In the genomic region with DNA sequence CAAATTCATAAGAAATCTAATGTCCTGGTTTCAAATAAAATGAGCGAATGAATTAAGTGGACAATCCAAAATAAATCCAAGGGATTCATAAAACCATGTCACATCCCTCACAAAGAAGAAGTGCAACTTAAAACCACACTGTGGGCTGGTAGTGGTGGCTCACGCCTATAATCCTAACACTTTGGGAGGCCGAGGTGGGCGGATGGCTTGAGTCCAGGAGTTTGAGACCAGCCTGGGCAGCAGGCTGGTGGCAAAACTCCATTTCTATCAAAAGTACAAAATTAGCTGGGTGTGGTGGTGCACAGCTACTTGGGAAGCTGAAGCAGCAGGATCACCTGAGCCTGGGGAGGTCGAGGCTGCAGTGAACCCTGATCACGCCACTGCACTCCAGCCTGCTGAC, we compare ENCODE assay signal across 18 cellular contexts.
"Had no signal": no experiment of that assay in that cellular context is flagged by ENCODE, and none has a peak within 500 bp of the region (broad histone marks: within the 10 kb centered on the region; RNA-seq: fewer than 3 reads in every experiment).

No MANE protein-coding gene starts in this region.

- DNase-seq: occipital lobe; ovary; psoas muscle; right cardiac atrium; right lobe of liver; sigmoid colon; small intestine; stimulated activated CD4-positive, alpha-beta T cell treated with anti-CD3 and anti-CD28 coated beads, Interleukin-15, amount 100 ng/mL, for 24 hours; stimulated activated CD4-positive, alpha-beta T cell treated with anti-CD3 and anti-CD28 coated beads, Interleukin-2, amount 100 ng/mL, for 24 hours; stimulated activated CD4-positive, alpha-beta T cell treated with anti-CD3 and anti-CD28 coated beads, Interleukin-2, amount 100 ng/mL, for 48 hours; stimulated activated CD4-positive, alpha-beta T cell treated with anti-CD3 and anti-CD28 coated beads, Interleukin-4, amount 100 ng/mL, for 24 hours; stimulated activated naive B cell treated with anti-CD40 and anti-IgM and Interleukin-4, amounts not matched to agents 10 μg/mL and 1 μg/mL and 100 μg/mL, for 72 hours; stimulated activated naive CD4-positive, alpha-beta T cell treated with Interleukin-2 at 50 U/mL for 16 hours; stomach; thyroid gland; trophoblast cell; upper lobe of left lung had no signal

- FAIRE-seq: small intestine, urothelium cell line had no signal
